Comparison of ENCODE assay signal across 14 cellular contexts in the genomic region with DNA sequence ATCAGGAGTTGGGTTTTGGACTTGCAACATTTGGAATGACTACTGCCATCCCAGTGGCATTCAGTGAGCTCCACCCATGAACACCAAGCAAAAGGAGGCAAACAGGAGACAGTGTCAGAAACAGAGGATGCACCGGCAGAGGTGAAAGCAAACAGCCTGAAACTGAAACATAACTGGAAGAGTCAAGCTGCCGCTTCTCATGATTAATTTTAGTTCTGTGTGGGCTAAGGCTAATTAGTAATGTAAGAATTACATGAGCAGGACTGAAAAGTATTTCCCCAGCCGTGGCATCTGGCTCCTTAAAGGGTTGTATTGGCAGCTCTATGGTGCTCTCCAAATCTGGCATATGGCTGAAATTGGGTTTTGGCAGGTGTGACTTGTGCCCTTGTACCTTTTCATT.
DNase-seq lines count a peak whose midpoint lies in the region; ATAC-seq and TF ChIP-seq lines count a peak whose summit lies in the region.
"Had no signal": no experiment of that assay in that cellular context is flagged by ENCODE, and none has a peak within 500 bp of the region (broad histone marks: within the 10 kb centered on the region; RNA-seq: fewer than 3 reads in every experiment).

No MANE protein-coding gene starts in this region.

- peaks cover 17% of the 10 kb centered on the region for H3K4me1 Mint-ChIP-seq in neural progenitor cell

- ATAC-seq in GM18520 (IDR thresholded peaks at IDR 0.05; ENCODE audit: unreplicated experiment) = peak; percentile 47
- ATAC-seq in GM21619 (IDR thresholded peaks at IDR 0.05; ENCODE audit: unreplicated experiment) = peak; percentile 79
- ATAC-seq in HG03354 (IDR thresholded peaks at IDR 0.05; ENCODE audit: poor library complexity, severe bottlenecking, unreplicated experiment) = peak; percentile 66
- ATAC-seq in Right ventricle myocardium inferior = no peak
- ATAC-seq: esophagus mucosa had no signal

- no peak overlapping the region for H3K27ac Mint-ChIP-seq in neural progenitor cell
- H3K27ac Mint-ChIP-seq: T-helper 2 cell treated with Interferon-gamma antibody and Interleukin-4, amounts not matched to agents 5 μg/mL and 100 μg/mL, for 36 hours had no signal

- no peak overlapping the region for H3K4me2 ChIP-seq in neural progenitor cell

- H3K4me1 ChIP-seq in neural progenitor cell = no peaks in the 10 kb centered on the region
- H3K4me1 ChIP-seq: BE2C, SJSA1 had no signal

- peaks cover 8% of the 10 kb centered on the region for H3K27me3 Mint-ChIP-seq in neural progenitor cell (ENCODE audit: insufficient read depth, low read depth)

- no peaks in the 10 kb centered on the region for H3K79me2 ChIP-seq in neural progenitor cell (ENCODE audit: low read depth)

- no peak overlapping the region for H3K27ac ChIP-seq in neural progenitor cell
- H3K27ac ChIP-seq: SJSA1 had no signal

- TF ChIP-seq CTCF in neural progenitor cell (IDR thresholded peaks at IDR 0.05) = no peak

- H3K27me3 ChIP-seq in neural progenitor cell = no peaks in the 10 kb centered on the region
- H3K27me3 ChIP-seq: BE2C, SJSA1 had no signal

- no peak overlapping the region for H3K4me3 Mint-ChIP-seq in neural progenitor cell
- H3K4me3 Mint-ChIP-seq: T-helper 2 cell treated with Interferon-gamma antibody and Interleukin-4, amounts not matched to agents 5 μg/mL and 100 μg/mL, for 36 hours had no signal

- H3F3A ChIP-seq in neural progenitor cell (ENCODE audit: low read depth) = no peaks in the 10 kb centered on the region

- H3K36me3 ChIP-seq in neural progenitor cell = no peaks in the 10 kb centered on the region
- H3K36me3 ChIP-seq: BE2C, SJSA1 had no signal

- DNase-seq in neural progenitor cell (ENCODE audit: low spot score) (no peak), Right ventricle myocardium inferior (ENCODE audit: missing footprints) (no peak)
- no peak for DNase-seq in stimulated activated naive CD4-positive, alpha-beta T cell treated with Interleukin-2 at 50 U/mL for 16 hours (lab: John Stamatoyannopoulos, UW)
- no peak for DNase-seq in activated CD4-positive, CD25-positive, alpha-beta regulatory T cell treated with anti-CD3 and anti-CD28 coated beads, Interleukin-2, amount 50 U/mL, for 72 hours
- DNase-seq: activated CD4-positive, alpha-beta T cell treated with anti-CD3 and anti-CD28 coated beads for 1 hour; BE2C; Karpas-422; NCI-H1105 had no signal

- no peaks in the 10 kb centered on the region for H3K9me3 ChIP-seq in neural progenitor cell (ENCODE audit: low read depth)
- H3K9me3 ChIP-seq: BE2C, SJSA1 had no signal

- peaks cover 3% of the 10 kb centered on the region for H3K9me3 Mint-ChIP-seq in neural progenitor cell

- no peak overlapping the region for H3K9ac ChIP-seq in neural progenitor cell

- H4K20me1 ChIP-seq in neural progenitor cell (ENCODE audit: low read depth) = no peaks in the 10 kb centered on the region

- H3K36me3 Mint-ChIP-seq in neural progenitor cell = no peaks in the 10 kb centered on the region

- H3K4me3 ChIP-seq in neural progenitor cell = no peak overlapping the region
- H3K4me3 ChIP-seq: SJSA1 had no signal

- peak overlapping the region; percentile 38 for H2AFZ ChIP-seq in neural progenitor cell (replicated peaks)

- intact Hi-C loops in Right ventricle myocardium inferior (cut with DNase I) = no loop called here
